ENCODE assay signal across 29 cellular contexts in genomic region chr7:41674505-41675023, GRCh38. TPM values are rescaled to one million over a fixed set of nuclear protein-coding genes. Genes with fewer than 3 reads are reported as not detected.
"Had no signal": no experiment of that assay in that cellular context is flagged by ENCODE, and none has a peak within 500 bp of the region (broad histone marks: within the 10 kb centered on the region; RNA-seq: fewer than 3 reads in every experiment).

No MANE protein-coding gene starts in this region.

- H3K4me3 ChIP-seq: coronary artery, dorsolateral prefrontal cortex, esophagus squamous epithelium, gastroesophageal sphincter, heart right ventricle, hepatocyte had no signal

- H3K36me3 ChIP-seq: brain microvascular endothelial cell, esophagus squamous epithelium, gastroesophageal sphincter, heart right ventricle had no signal

- DNase-seq: activated B cell treated with CpG ODN at 0.5 μM for 24 hours; activated CD4-positive, alpha-beta T cell treated with anti-CD3 and anti-CD28 coated beads for 48 hours; activated CD4-positive, alpha-beta T cell treated with anti-CD3 and anti-CD28 coated beads, Interleukin-2, amount 50 U/mL, for 1 hour; activated CD4-positive, alpha-beta T cell treated with anti-CD3 and anti-CD28 coated beads, Interleukin-2, amount 50 U/mL, for 48 hours; activated CD8-positive, alpha-beta memory T cell treated with anti-CD3 and anti-CD28 coated beads for 24 hours; activated CD8-positive, alpha-beta T cell treated with anti-CD3 and anti-CD28 coated beads for 36 hours; activated effector memory CD4-positive, alpha-beta T cell treated with Interleukin-2 at 50 U/mL for 16 hours; activated gamma-delta T cell treated with Interleukin-2 at 50 U/mL for 16 hours; activated naive CD4-positive, alpha-beta T cell treated with anti-CD3 and anti-CD28 coated beads, Interleukin-2, amount 50 U/mL, for 16 hours; activated naive CD4-positive, alpha-beta T cell treated with Interleukin-2 at 50 U/mL for 16 hours; activated T-cell treated with anti-CD3 and anti-CD28 coated beads, Interleukin-2, amount 50 U/mL, for 4 hours; amniotic stem cell; anterior cingulate cortex; brain microvascular endothelial cell; dorsolateral prefrontal cortex; effector memory CD4-positive, alpha-beta T cell; esophagus squamous epithelium; foreskin melanocyte; heart right ventricle; T-helper 2 cell had no signal

- H3K27me3 ChIP-seq: brain microvascular endothelial cell, esophagus squamous epithelium, gastroesophageal sphincter, heart right ventricle, hepatocyte had no signal

- H2AFZ ChIP-seq: hepatocyte had no signal

- H3K9me3 Mint-ChIP-seq: activated B cell treated with CpG ODN at 0.5 μM for 24 hours; activated CD8-positive, alpha-beta T cell treated with anti-CD3 and anti-CD28 coated beads for 36 hours; activated T-helper 17 cell treated with anti-CD3 and anti-CD28 coated beads, Interleukin-2, amount 50 U/mL, for 72 hours had no signal

- H3K27me3 Mint-ChIP-seq: activated CD8-positive, alpha-beta T cell treated with anti-CD3 and anti-CD28 coated beads for 36 hours; activated naive CD8-positive, alpha-beta T cell; activated T-helper 17 cell treated with anti-CD3 and anti-CD28 coated beads, Interleukin-2, amount 50 U/mL, for 72 hours; central memory CD8-positive, alpha-beta T cell; dendritic cell treated with granulocyte-macrophage colony-stimulating factor and Interleukin-4, amounts not matched to agents 40 ng/mL and 50 ng/mL, for 4 days had no signal

- H3K4me1 ChIP-seq: esophagus squamous epithelium, gastroesophageal sphincter, heart right ventricle had no signal

- H3K4me3 Mint-ChIP-seq: activated B cell treated with CpG ODN at 0.5 μM for 24 hours; activated CD8-positive, alpha-beta T cell treated with anti-CD3 and anti-CD28 coated beads for 36 hours; activated naive CD8-positive, alpha-beta T cell; activated T-cell treated with anti-CD3 and anti-CD28 coated beads, Interleukin-2, amount 50 U/mL, for 4 hours; activated T-helper 17 cell treated with anti-CD3 and anti-CD28 coated beads, Interleukin-2, amount 50 U/mL, for 72 hours; central memory CD8-positive, alpha-beta T cell; dendritic cell treated with granulocyte-macrophage colony-stimulating factor and Interleukin-4, amounts not matched to agents 40 ng/mL and 50 ng/mL, for 4 days had no signal

- H3K27ac ChIP-seq: brain microvascular endothelial cell, coronary artery, dorsolateral prefrontal cortex, epithelial cell of prostate, esophagus squamous epithelium, gastroesophageal sphincter, heart right ventricle, hepatocyte, VCaP had no signal

- H3K4me2 ChIP-seq: hepatocyte had no signal

- H3K79me2 ChIP-seq: hepatocyte had no signal

- H3K27ac Mint-ChIP-seq: activated B cell treated with CpG ODN at 0.5 μM for 24 hours; activated CD8-positive, alpha-beta T cell treated with anti-CD3 and anti-CD28 coated beads for 36 hours; activated naive CD8-positive, alpha-beta T cell; activated T-helper 17 cell treated with anti-CD3 and anti-CD28 coated beads, Interleukin-2, amount 50 U/mL, for 72 hours; dendritic cell treated with granulocyte-macrophage colony-stimulating factor and Interleukin-4, amounts not matched to agents 40 ng/mL and 50 ng/mL, for 4 days had no signal

- H3K36me3 Mint-ChIP-seq: activated naive CD8-positive, alpha-beta T cell had no signal

- H3K9me3 ChIP-seq: esophagus squamous epithelium, gastroesophageal sphincter, heart right ventricle had no signal

- H3K4me1 Mint-ChIP-seq: activated B cell treated with CpG ODN at 0.5 μM for 24 hours; activated T-helper 17 cell treated with anti-CD3 and anti-CD28 coated beads, Interleukin-2, amount 50 U/mL, for 72 hours; central memory CD8-positive, alpha-beta T cell had no signal

RNA-seq across cellular contexts. Expression of gene INHBA, which starts 28.3 kb away (rescaled TPM):
- total RNA-seq: activated CD8-positive, alpha-beta T cell treated with anti-CD3 and anti-CD28 coated beads for 36 hours; activated T-helper 17 cell treated with anti-CD3 and anti-CD28 coated beads, Interleukin-2, amount 50 U/mL, for 72 hours had no signal
